ENCODE assay signal across 9 cellular contexts in the genomic region with DNA sequence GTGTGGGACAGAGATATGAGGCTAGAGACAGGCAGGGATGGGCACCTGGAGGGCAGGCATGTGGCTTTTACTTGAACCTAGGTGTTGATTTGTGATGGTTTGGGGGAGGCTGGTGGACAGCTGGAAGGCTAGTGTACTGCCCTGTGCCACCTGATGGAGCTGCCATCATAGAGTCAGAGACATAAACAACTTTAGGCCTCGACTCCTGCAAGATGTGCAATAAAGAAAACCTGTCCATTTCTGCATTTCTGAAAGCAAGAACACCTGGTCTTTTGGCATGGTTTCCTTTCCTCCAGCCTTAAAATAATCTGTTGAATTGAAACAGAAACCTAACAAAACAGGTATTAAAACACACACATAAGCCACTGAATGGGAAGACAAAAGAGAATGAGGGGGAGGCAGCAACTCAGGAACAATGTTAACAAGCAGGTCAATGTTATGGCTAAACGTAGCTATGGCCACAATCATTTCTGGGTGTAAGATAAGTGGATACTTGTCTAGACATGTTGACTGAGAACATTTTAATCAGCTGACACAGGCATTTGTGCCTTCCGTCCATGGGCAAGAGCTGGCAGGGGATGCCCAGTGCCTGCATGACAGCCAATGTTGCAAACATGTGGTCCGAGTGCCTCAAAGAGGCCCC.
A peak's percentile ranks its signal among the peaks of the same experiment; 100 is the strongest.
DNase-seq lines count a peak whose midpoint lies in the region; ATAC-seq and TF ChIP-seq lines count a peak whose summit lies in the region.
"Had no signal": no experiment of that assay in that cellular context is flagged by ENCODE, and none has a peak within 500 bp of the region (broad histone marks: within the 10 kb centered on the region; RNA-seq: fewer than 3 reads in every experiment).

No MANE protein-coding gene starts in this region.

- no peak overlapping the region for H3K9ac ChIP-seq in neural progenitor cell

- peaks cover 24% of the 10 kb centered on the region for H3F3A ChIP-seq in neural progenitor cell (ENCODE audit: low read depth)

- TF ChIP-seq CTCF in fibroblast of the aortic adventitia (IDR thresholded peaks at IDR 0.05; ENCODE audit: insufficient read depth, low read length) = no peak
- no peak for TF ChIP-seq CTCF in glutamatergic neuron (IDR thresholded peaks at IDR 0.05; ENCODE audit: partially characterized antibody, unreplicated experiment)
- no peak for TF ChIP-seq CTCF in omental fat pad (IDR thresholded peaks at IDR 0.05)
- no peak for TF ChIP-seq CTCF in neural progenitor cell (IDR thresholded peaks at IDR 0.05)

- H3K27me3 Mint-ChIP-seq in glutamatergic neuron (ENCODE audit: unreplicated experiment) = peaks cover 4% of the 10 kb centered on the region
- no peaks in the 10 kb centered on the region for H3K27me3 Mint-ChIP-seq in neural progenitor cell (ENCODE audit: insufficient read depth, low read depth)
- H3K27me3 Mint-ChIP-seq: memory B cell had no signal

- peaks cover 24% of the 10 kb centered on the region for H3K4me1 ChIP-seq in neural progenitor cell

- H3K36me3 Mint-ChIP-seq in glutamatergic neuron (ENCODE audit: unreplicated experiment) = peaks cover 7% of the 10 kb centered on the region
- peaks cover 45% of the 10 kb centered on the region for H3K36me3 Mint-ChIP-seq in neural progenitor cell

- DNase-seq in NCI-H1105 treated with DMSO at 0.1 percent for 48 hours (lab: John Stamatoyannopoulos, UW) (peak; percentile 91), fibroblast of the aortic adventitia (ENCODE audit: low read depth) (peak; percentile 60), glutamatergic neuron (no peak), omental fat pad (ENCODE audit: low spot score) (no peak), neural progenitor cell (ENCODE audit: low spot score) (no peak), hippocampal formation (lab: John Stamatoyannopoulos, UW) (no peak)

- no peaks in the 10 kb centered on the region for H3K36me3 ChIP-seq in neural progenitor cell

- H3K4me3 Mint-ChIP-seq in glutamatergic neuron (ENCODE audit: unreplicated experiment) (no peak overlapping the region), neural progenitor cell (no peak overlapping the region)
- H3K4me3 Mint-ChIP-seq: memory B cell had no signal

- H3K27ac Mint-ChIP-seq in glutamatergic neuron (ENCODE audit: unreplicated experiment) (no peak overlapping the region), neural progenitor cell (no peak overlapping the region)
- H3K27ac Mint-ChIP-seq: memory B cell had no signal

- H3K4me2 ChIP-seq in neural progenitor cell = no peak overlapping the region

- H3K4me1 Mint-ChIP-seq in glutamatergic neuron (ENCODE audit: low read depth, unreplicated experiment) (peaks cover 21% of the 10 kb centered on the region), neural progenitor cell (peaks cover 15% of the 10 kb centered on the region)
- H3K4me1 Mint-ChIP-seq: memory B cell had no signal

- no peaks in the 10 kb centered on the region for H4K20me1 ChIP-seq in neural progenitor cell (ENCODE audit: low read depth)

- peak; percentile 75 for ATAC-seq in GM18502 (IDR thresholded peaks at IDR 0.05; ENCODE audit: poor library complexity, unreplicated experiment)
- peak; percentile 64 for ATAC-seq in GM21825 (IDR thresholded peaks at IDR 0.05; ENCODE audit: unreplicated experiment)
- no peak for ATAC-seq in omental fat pad (ENCODE audit: low FRiP score)

- H3K4me3 ChIP-seq in fibroblast of the aortic adventitia (ENCODE audit: low read depth, low read length) (no peak overlapping the region), neural progenitor cell (no peak overlapping the region)

- no peaks in the 10 kb centered on the region for H3K27me3 ChIP-seq in neural progenitor cell

- no peaks in the 10 kb centered on the region for H3K79me2 ChIP-seq in neural progenitor cell (ENCODE audit: low read depth)

- no peak overlapping the region for H2AFZ ChIP-seq in neural progenitor cell (replicated peaks)

- H3K9me3 ChIP-seq in neural progenitor cell (ENCODE audit: low read depth) = no peaks in the 10 kb centered on the region

- H3K27ac ChIP-seq in neural progenitor cell = no peak overlapping the region

- H3K9me3 Mint-ChIP-seq in glutamatergic neuron (ENCODE audit: unreplicated experiment) (peaks cover 2% of the 10 kb centered on the region), neural progenitor cell (peaks cover 2% of the 10 kb centered on the region)
- H3K9me3 Mint-ChIP-seq: memory B cell had no signal

Comparison
In these comparisons a context has a peak if more than half of its experiments do, and no peak if none do; other contexts are left out.
1. DNase-seq: peak in NCI-H1105 treated with DMSO at 0.1 percent for 48 hours (single experiment) and fibroblast of the aortic adventitia (single experiment); none in glutamatergic neuron (single experiment), omental fat pad (single experiment), neural progenitor cell (single experiment) and hippocampal formation (0 of 2).